Comparison of ENCODE assay signal across 11 cellular contexts in genomic region chr2:207506426-207506825, GRCh38. TPM values are rescaled to one million over a fixed set of nuclear protein-coding genes. Genes with fewer than 3 reads are reported as not detected.
DNase-seq lines count a peak whose midpoint lies in the region; ATAC-seq and TF ChIP-seq lines count a peak whose summit lies in the region.
"Had no signal": no experiment of that assay in that cellular context is flagged by ENCODE, and none has a peak within 500 bp of the region (broad histone marks: within the 10 kb centered on the region; RNA-seq: fewer than 3 reads in every experiment).

No MANE protein-coding gene starts in this region.

- H3K27me3 ChIP-seq in breast epithelium (no peaks in the 10 kb centered on the region), PC-3 (ENCODE audit: low read length) (no peaks in the 10 kb centered on the region)
- H3K27me3 ChIP-seq: BE2C, right atrium auricular region had no signal

- H3K27ac Mint-ChIP-seq in MCF 10A (ENCODE audit: low read depth, unreplicated experiment) (peak overlapping the region; percentile 79), chondrocyte (ENCODE audit: unreplicated experiment) (peak overlapping the region; percentile 94), immature natural killer cell (no peak overlapping the region), progenitor cell of endocrine pancreas (no peak overlapping the region)

- no peaks in the 10 kb centered on the region for H4K20me1 ChIP-seq in PC-3 (ENCODE audit: low read length)

- H3K79me2 ChIP-seq in PC-3 (ENCODE audit: low read length): no peaks in the 10 kb centered on the region

- H3K4me1 Mint-ChIP-seq in MCF 10A (ENCODE audit: insufficient read depth, unreplicated experiment) (peaks cover 34% of the 10 kb centered on the region), chondrocyte (ENCODE audit: low read depth) (peaks cover 50% of the 10 kb centered on the region), immature natural killer cell (peaks cover 37 to 54% of the 10 kb centered on the region in 2 donors), progenitor cell of endocrine pancreas (ENCODE audit: low read depth) (peaks cover 12% of the 10 kb centered on the region)

- BruUV-seq in MCF 10A (replicated peaks; lab: Mats Ljungman, UMichigan) (no TSS peak), PC-3 (replicated peaks; lab: Mats Ljungman, UMichigan) (no TSS peak)

- peaks cover 0 to 4% of the 10 kb centered on the region in 2 donors for H3K4me1 ChIP-seq in breast epithelium
- peaks cover 34% of the 10 kb centered on the region for H3K4me1 ChIP-seq in PC-3 (ENCODE audit: insufficient read depth, low read length)

- H2AFZ ChIP-seq in PC-3 (ENCODE audit: low read length): no peak overlapping the region

- no peaks in the 10 kb centered on the region for H3F3A ChIP-seq in PC-3 (ENCODE audit: low read length, unreplicated experiment)

- peak overlapping the region; percentile 51 for H3K9ac ChIP-seq in PC-3 (ENCODE audit: low read length)

- no peaks in the 10 kb centered on the region for H3K36me3 ChIP-seq in breast epithelium
- H3K36me3 ChIP-seq in PC-3 (ENCODE audit: low read depth, low read length): no peaks in the 10 kb centered on the region
- H3K36me3 ChIP-seq: BE2C, right atrium auricular region had no signal

- POLR2A ChIA-PET in MCF 10A (lab: Yijun Ruan, JAX): interaction anchor here (0.7 to 1.4 kb wide), 5 partner anchors 9 to 359 kb away, joined by 3 to 6 read pairs (median 4); partner anchors contain the start of gene CREB1
- POLR2A ChIA-PET in PC-3 (lab: Charles Lee; ENCODE audit: unreplicated experiment): interaction anchor here (0.6 kb wide), 1 partner anchor 23 kb away, joined by 4 read pairs; the partner anchor contains the start of gene CREB1

- ATAC-seq in PC-3: no peak
- ATAC-seq in GM18519 (IDR thresholded peaks at IDR 0.05; ENCODE audit: low FRiP score, unreplicated experiment): no peak

- H3K4me3 ChIP-seq in breast epithelium (no peak overlapping the region), PC-3 (ENCODE audit: low read length) (no peak overlapping the region)
- H3K4me3 ChIP-seq: right atrium auricular region had no signal

- no peaks in the 10 kb centered on the region for H3K9me2 ChIP-seq in PC-3 (replicated peaks; ENCODE audit: low read length)

- no peak for TF ChIP-seq CTCF in MCF 10A (IDR thresholded peaks at IDR 0.05; ENCODE audit: unreplicated experiment)
- no peak for TF ChIP-seq CTCF in breast epithelium (IDR thresholded peaks at IDR 0.05)
- TF ChIP-seq CTCF in PC-3 (conservative IDR thresholded peaks at IDR 0.05; ENCODE audit: low read depth, low read length): no peak
- TF ChIP-seq CTCF in chondrocyte (IDR thresholded peaks at IDR 0.05): no peak
- no peak for TF ChIP-seq CTCF in progenitor cell of endocrine pancreas (IDR thresholded peaks at IDR 0.05; ENCODE audit: unreplicated experiment)

- no peaks in the 10 kb centered on the region for H3K36me3 Mint-ChIP-seq in MCF 10A (ENCODE audit: insufficient read depth, unreplicated experiment)
- no peaks in the 10 kb centered on the region for H3K36me3 Mint-ChIP-seq in chondrocyte (ENCODE audit: low read depth)
- peaks cover 0 to 4% (median 0%) of the 10 kb centered on the region in 3 donors for H3K36me3 Mint-ChIP-seq in immature natural killer cell
- H3K36me3 Mint-ChIP-seq in progenitor cell of endocrine pancreas (ENCODE audit: insufficient read depth): no peaks in the 10 kb centered on the region

- TF ChIP-seq POLR2A in breast epithelium (IDR thresholded peaks at IDR 0.05): no peak

- H3K27ac ChIP-seq in breast epithelium (no peak overlapping the region), PC-3 (ENCODE audit: low read length) (peak overlapping the region; percentile 90)

- H3K4me2 ChIP-seq in PC-3 (ENCODE audit: low read length): peak overlapping the region; percentile 72

- H3K9me3 Mint-ChIP-seq in MCF 10A (ENCODE audit: unreplicated experiment) (no peaks in the 10 kb centered on the region), chondrocyte (ENCODE audit: low read depth) (no peaks in the 10 kb centered on the region), immature natural killer cell (no peaks in the 10 kb centered on the region), progenitor cell of endocrine pancreas (ENCODE audit: low read depth) (no peaks in the 10 kb centered on the region)

- H3K27me3 Mint-ChIP-seq in MCF 10A (ENCODE audit: insufficient read depth, unreplicated experiment) (no peaks in the 10 kb centered on the region), chondrocyte (ENCODE audit: low read depth) (no peaks in the 10 kb centered on the region), immature natural killer cell (ENCODE audit: low read depth in 3 of 3) (peaks cover 3 to 8% (median 6%) of the 10 kb centered on the region in 3 donors), progenitor cell of endocrine pancreas (no peaks in the 10 kb centered on the region)

- H3K9me3 ChIP-seq in breast epithelium: no peaks in the 10 kb centered on the region
- H3K9me3 ChIP-seq in PC-3 (ENCODE audit: low read length): no peaks in the 10 kb centered on the region
- H3K9me3 ChIP-seq: BE2C, right atrium auricular region had no signal

- DNase-seq in MCF 10A (ENCODE audit: unreplicated experiment) (no peak), breast epithelium (ENCODE audit: low spot score in 2 of 2) (no peak), PC-3 (no peak), chondrocyte (ENCODE audit: low spot score) (no peak), DMS53 (lab: John Stamatoyannopoulos, UW) (no peak), immature natural killer cell (no peak), progenitor cell of endocrine pancreas (ENCODE audit: low spot score, unreplicated experiment) (no peak)
- DNase-seq: BE2C; central memory CD4-positive, alpha-beta T cell had no signal

- intact Hi-C loops in MCF 10A (cut with micrococcal nuclease) (no loop called here), breast epithelium (cut with DNase I; ENCODE audit: low total_unique reads) (no loop called here), PC-3 (cut with micrococcal nuclease) (loop anchor here (1.0 kb wide), 2 partner anchors 8 to 23 kb away; partner anchors contain the start of gene CREB1)

- H3K4me3 Mint-ChIP-seq in MCF 10A (ENCODE audit: unreplicated experiment) (no peak overlapping the region), chondrocyte (ENCODE audit: unreplicated experiment) (no peak overlapping the region), immature natural killer cell (no peak overlapping the region), progenitor cell of endocrine pancreas (ENCODE audit: low read depth) (no peak overlapping the region)

- CTCF ChIA-PET in MCF 10A (lab: Yijun Ruan, JAX) (interaction anchor here (0.6 to 2.7 kb wide), 4 partner anchors 49 to 240 kb away, joined by 3 to 9 read pairs (median 4); no protein-coding TSS in a partner anchor), PC-3 (lab: Charles Lee) (no interaction called here)

RNA-seq across cellular contexts. Expression of gene CREB1, which starts 23.3 kb away (rescaled TPM):
- 54.6 and 71.3 TPM in 2 replicates for total RNA-seq in MCF 10A (2022)
- 10 to 100 TPM; 45.6 to 81.5 (median 54.1) TPM for total RNA-seq in breast epithelium
- total RNA-seq in PC-3 (2014; rRNA removed): 34.8 and 43.5 TPM in 2 replicates
- 48.3 to 62.3 TPM (median 54.2 TPM) in 3 replicates for total RNA-seq in chondrocyte
- polyA plus RNA-seq in immature natural killer cell: 10 to 100 TPM; 48.7 to 64.8 (median 59.4) TPM
- total RNA-seq in progenitor cell of endocrine pancreas: 103 and 111 TPM in 2 replicates

Comparison
In these comparisons a context has a peak if more than half of its experiments do, and no peak if none do; other contexts are left out.
1. H3K27ac Mint-ChIP-seq: peak in MCF 10A (single experiment) and chondrocyte (single experiment); none in immature natural killer cell (0 of 6) and progenitor cell of endocrine pancreas (single experiment).